Comparison of ENCODE assay signal across 11 cellular contexts in genomic region chr2:188294547-188294946, GRCh38. TPM values are rescaled to one million over a fixed set of nuclear protein-coding genes. Genes with fewer than 3 reads are reported as not detected.
DNase-seq lines count a peak whose midpoint lies in the region; ATAC-seq and TF ChIP-seq lines count a peak whose summit lies in the region.
"Had no signal": no experiment of that assay in that cellular context is flagged by ENCODE, and none has a peak within 500 bp of the region (broad histone marks: within the 10 kb centered on the region; RNA-seq: fewer than 3 reads in every experiment).

No MANE protein-coding gene starts in this region.

- peak overlapping the region; percentile 99 for H3K27ac Mint-ChIP-seq in mesothelial cell of epicardium
- H3K27ac Mint-ChIP-seq in activated CD4-positive, alpha-beta T cell treated with anti-CD3 and anti-CD28 coated beads, Interleukin-2, amount 10 ng/mL, durations not matched to agents 7 days and 5 days = no peak overlapping the region

- peaks cover 38% of the 10 kb centered on the region for H3K4me1 Mint-ChIP-seq in mesothelial cell of epicardium
- H3K4me1 Mint-ChIP-seq in activated CD4-positive, alpha-beta T cell treated with anti-CD3 and anti-CD28 coated beads, Interleukin-2, amount 10 ng/mL, durations not matched to agents 7 days and 5 days = peaks cover 12% of the 10 kb centered on the region
- H3K4me1 Mint-ChIP-seq in activated T-cell treated with anti-CD3 and anti-CD28 coated beads, Interleukin-2, amount 50 U/mL, for 4 hours (ENCODE audit: low read depth) = peaks cover 5% of the 10 kb centered on the region

- H3K36me3 ChIP-seq in SK-N-SH (replicated peaks in 1 of 2; ENCODE audit: control insufficient read depth in 1 of 2, insufficient read depth in 2 of 2, low read length in 1 of 2) = peaks cover 0 to 4% of the 10 kb centered on the region in 2 experiments
- H3K36me3 ChIP-seq in duodenal mucosa (ENCODE audit: control insufficient read depth in 1 of 2, insufficient read depth in 2 of 2, low read length in 2 of 2) = no peaks in the 10 kb centered on the region
- H3K36me3 ChIP-seq in upper lobe of right lung = no peaks in the 10 kb centered on the region

- H3K27ac ChIP-seq in SK-N-SH (ENCODE audit: low read depth in 2 of 2, low read length in 1 of 2) (peak overlapping the region; percentile 88 to 99), duodenal mucosa (ENCODE audit: low read depth, low read length) (peak overlapping the region; percentile 55), upper lobe of right lung (peak overlapping the region; percentile 89)

- H4K20me1 ChIP-seq in SK-N-SH (ENCODE audit: insufficient read depth) = no peaks in the 10 kb centered on the region

- H3K4me1 ChIP-seq in SK-N-SH (ENCODE audit: control insufficient read depth in 1 of 2, insufficient read depth in 2 of 2, low read depth in 1 of 2, low read length in 1 of 2) = peaks cover 4 to 5% of the 10 kb centered on the region in 2 experiments; a peak in 2 of 4 replicates
- H3K4me1 ChIP-seq in duodenal mucosa (ENCODE audit: control insufficient read depth in 1 of 2, insufficient read depth in 2 of 2, low read length in 2 of 2) = peaks cover 14 to 24% of the 10 kb centered on the region in 2 donors
- peaks cover 7% of the 10 kb centered on the region for H3K4me1 ChIP-seq in upper lobe of right lung

- no peaks in the 10 kb centered on the region for H3K27me3 Mint-ChIP-seq in mesothelial cell of epicardium (ENCODE audit: low read depth)
- H3K27me3 Mint-ChIP-seq in activated CD4-positive, alpha-beta T cell treated with anti-CD3 and anti-CD28 coated beads, Interleukin-2, amount 10 ng/mL, durations not matched to agents 7 days and 5 days = peaks cover 41% of the 10 kb centered on the region
- peaks cover 34% of the 10 kb centered on the region for H3K27me3 Mint-ChIP-seq in activated T-cell treated with anti-CD3 and anti-CD28 coated beads, Interleukin-2, amount 50 U/mL, for 4 hours (ENCODE audit: low read depth)

- H3K9me3 ChIP-seq in SK-N-SH = no peaks in the 10 kb centered on the region
- H3K9me3 ChIP-seq in duodenal mucosa (ENCODE audit: control insufficient read depth in 1 of 2, low read length in 2 of 2) = peaks cover 0 to 6% of the 10 kb centered on the region in 2 donors
- H3K9me3 ChIP-seq in upper lobe of right lung = no peaks in the 10 kb centered on the region

- intact Hi-C loops in upper lobe of right lung (cut with DNase I) = no loop called here

- H3K27me3 ChIP-seq in SK-N-SH (ENCODE audit: insufficient read depth) (no peaks in the 10 kb centered on the region), duodenal mucosa (ENCODE audit: control insufficient read depth in 1 of 2, insufficient read depth in 2 of 2, low read length in 2 of 2) (no peaks in the 10 kb centered on the region), upper lobe of right lung (no peaks in the 10 kb centered on the region)

- H3K36me3 Mint-ChIP-seq in mesothelial cell of epicardium = peaks cover 5% of the 10 kb centered on the region
- no peaks in the 10 kb centered on the region for H3K36me3 Mint-ChIP-seq in activated CD4-positive, alpha-beta T cell treated with anti-CD3 and anti-CD28 coated beads, Interleukin-2, amount 10 ng/mL, durations not matched to agents 7 days and 5 days (ENCODE audit: low read depth)
- no peaks in the 10 kb centered on the region for H3K36me3 Mint-ChIP-seq in activated T-cell treated with anti-CD3 and anti-CD28 coated beads, Interleukin-2, amount 50 U/mL, for 4 hours (ENCODE audit: insufficient read depth)

- peaks cover 29% of the 10 kb centered on the region for H3F3A ChIP-seq in SK-N-SH (replicated peaks; ENCODE audit: insufficient read depth)

- peak overlapping the region; percentile 90 for H3K4me2 ChIP-seq in SK-N-SH

- POLR2A ChIA-PET in SK-N-SH (lab: Yijun Ruan, JAX) = interaction anchor here (0.6 to 4.1 kb wide), 2 partner anchors 31 to 1286 kb away, joined by 4 to 27 read pairs; partner anchors contain the start of gene SLC40A1
- POLR2A ChIA-PET in activated CD4-positive, alpha-beta T cell treated with anti-CD3 and anti-CD28 coated beads, Interleukin-2, amount 10 ng/mL, durations not matched to agents 7 days and 5 days (lab: Charles Lee) = no interaction called here

- ATAC-seq in SK-N-SH treated with all-trans-retinoic acid at 6 μM for 48 hours = no peak
- ATAC-seq in upper lobe of right lung = no peak
- no peak for ATAC-seq in GM19324 (IDR thresholded peaks at IDR 0.05; ENCODE audit: low FRiP score, unreplicated experiment)
- ATAC-seq in activated T-cell treated with anti-CD3 and anti-CD28 coated beads, Interleukin-2, amount 50 U/mL, for 4 hours = no peak

- DNase-seq in SK-N-SH (no peak), mesothelial cell of epicardium (ENCODE audit: low spot score in 2 of 2, unreplicated experiment in 2 of 2) (no peak), upper lobe of right lung (no peak)
- no peak for DNase-seq in activated CD4-positive, alpha-beta T cell treated with anti-CD3 and anti-CD28 coated beads, Interleukin-2, amount 10 ng/mL, durations not matched to agents 7 days and 5 days
- DNase-seq in activated T-cell treated with anti-CD3 and anti-CD28 coated beads, Interleukin-2, amount 50 U/mL, for 4 hours = no peak
- DNase-seq: activated naive CD4-positive, alpha-beta T cell; hippocampal formation; T1000 had no signal

- no peaks in the 10 kb centered on the region for H3K9me2 ChIP-seq in SK-N-SH

- CTCF ChIA-PET in SK-N-SH (lab: Yijun Ruan, JAX) = interaction anchor here (0.6 to 4.9 kb wide), 14 partner anchors 14 to 795 kb away, joined by 3 to 36 read pairs (median 3); no protein-coding TSS in a partner anchor
- CTCF ChIA-PET in activated CD4-positive, alpha-beta T cell treated with anti-CD3 and anti-CD28 coated beads, Interleukin-2, amount 10 ng/mL, durations not matched to agents 7 days and 5 days (lab: Charles Lee) = no interaction called here

- H3K9ac ChIP-seq in SK-N-SH (peak overlapping the region; percentile 91), duodenal mucosa (ENCODE audit: low read depth in 1 of 2, low read length in 2 of 2) (peak overlapping the region; percentile 84 to 95)

- H3K4me3 Mint-ChIP-seq in mesothelial cell of epicardium = peak overlapping the region; percentile 98
- H3K4me3 Mint-ChIP-seq in activated CD4-positive, alpha-beta T cell treated with anti-CD3 and anti-CD28 coated beads, Interleukin-2, amount 10 ng/mL, durations not matched to agents 7 days and 5 days = no peak overlapping the region
- no peak overlapping the region for H3K4me3 Mint-ChIP-seq in activated T-cell treated with anti-CD3 and anti-CD28 coated beads, Interleukin-2, amount 50 U/mL, for 4 hours

- TF ChIP-seq RAD21 in SK-N-SH (IDR thresholded peaks at IDR 0.05; ENCODE audit: low read length) = no peak

- peaks cover 90% of the 10 kb centered on the region for H3K79me2 ChIP-seq in SK-N-SH (ENCODE audit: insufficient read depth)

- H2AFZ ChIP-seq in SK-N-SH (ENCODE audit: low read depth) = 0 out of 2 replicates have a peak overlapping the region, but pooled peaks have one; percentile 0

- TF ChIP-seq CTCF in SK-N-SH (IDR thresholded peaks at IDR 0.05) (no peak), mesothelial cell of epicardium (IDR thresholded peaks at IDR 0.05; ENCODE audit: unreplicated experiment) (no peak), upper lobe of right lung (IDR thresholded peaks at IDR 0.05) (no peak)

- peaks cover 10% of the 10 kb centered on the region for H3K9me3 Mint-ChIP-seq in mesothelial cell of epicardium
- H3K9me3 Mint-ChIP-seq in activated CD4-positive, alpha-beta T cell treated with anti-CD3 and anti-CD28 coated beads, Interleukin-2, amount 10 ng/mL, durations not matched to agents 7 days and 5 days = no peaks in the 10 kb centered on the region
- H3K9me3 Mint-ChIP-seq in activated T-cell treated with anti-CD3 and anti-CD28 coated beads, Interleukin-2, amount 50 U/mL, for 4 hours = no peaks in the 10 kb centered on the region

- H3K4me3 ChIP-seq in SK-N-SH (ENCODE audit: low read depth in 2 of 2, low read length in 1 of 2) (peak overlapping the region; percentile 88 to 97), duodenal mucosa (ENCODE audit: low read depth in 1 of 2, low read length in 2 of 2) (peak overlapping the region; percentile 68 to 91), upper lobe of right lung (peak overlapping the region; percentile 72)

- WGBS in SK-N-SH (ENCODE audit: low lambda C conversion rate) = 0% methylated on average over 1 of the region's 1 CpG

- TF ChIP-seq EP300 in SK-N-SH (IDR thresholded peaks at IDR 0.05; ENCODE audit: borderline replicate concordance in 1 of 2, low read depth in 1 of 2, low read length in 1 of 2) = no peak

TF ChIP-seq in SK-N-SH, 30 proteins besides CTCF, POLR2A, EP300 and RAD21:
- TF ChIP-seq NFIC (IDR thresholded peaks at IDR 0.05; ENCODE audit: borderline replicate concordance) (no peak), EZH2phosphoT487 (IDR thresholded peaks at IDR 0.05; ENCODE audit: borderline replicate concordance, low read depth) (no peak), FOXJ3 (CRISPR knock-in tag; IDR thresholded peaks at IDR 0.05) (no peak), GABPA (IDR thresholded peaks at IDR 0.05; ENCODE audit: low read depth) (no peak)

TF ChIP-seq in SK-N-SH treated with all-trans-retinoic acid at 6 μM for 48 hours, 23 proteins besides CTCF, POLR2A, EP300 and RAD21 (continues in another document):
- no peak for TF ChIP-seq GLIS3 (CRISPR knock-in tag; IDR thresholded peaks at IDR 0.05)
- TF ChIP-seq, protein P1, sequence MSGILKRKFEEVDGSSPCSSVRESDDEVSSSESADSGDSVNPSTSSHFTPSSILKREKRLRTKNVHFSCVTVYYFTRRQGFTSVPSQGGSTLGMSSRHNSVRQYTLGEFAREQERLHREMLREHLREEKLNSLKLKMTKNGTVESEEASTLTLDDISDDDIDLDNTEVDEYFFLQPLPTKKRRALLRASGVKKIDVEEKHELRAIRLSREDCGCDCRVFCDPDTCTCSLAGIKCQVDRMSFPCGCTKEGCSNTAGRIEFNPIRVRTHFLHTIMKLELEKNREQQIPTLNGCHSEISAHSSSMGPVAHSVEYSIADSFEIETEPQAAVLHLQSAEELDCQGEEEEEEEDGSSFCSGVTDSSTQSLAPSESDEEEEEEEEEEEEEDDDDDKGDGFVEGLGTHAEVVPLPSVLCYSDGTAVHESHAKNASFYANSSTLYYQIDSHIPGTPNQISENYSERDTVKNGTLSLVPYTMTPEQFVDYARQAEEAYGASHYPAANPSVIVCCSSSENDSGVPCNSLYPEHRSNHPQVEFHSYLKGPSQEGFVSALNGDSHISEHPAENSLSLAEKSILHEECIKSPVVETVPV (CRISPR knock-in tag; IDR thresholded peaks at IDR 0.05) = no peak
- TF ChIP-seq ISL1 (CRISPR knock-in tag; IDR thresholded peaks at IDR 0.05) = no peak

RNA-seq across cellular contexts. Expression of gene GULP1, which starts 2.9 kb away (rescaled TPM):
- 33.8 and 35.0 TPM in 2 replicates for polyA plus RNA-seq in SK-N-SH (2012; rRNA removed)
- 41.0 and 47.1 TPM in 2 replicates for polyA plus RNA-seq in SK-N-SH (2012; cell fraction: cytosol; rRNA removed)
- 29.7 and 32.6 TPM in 2 replicates for polyA plus RNA-seq in SK-N-SH (2012; cell fraction: nucleus; rRNA removed)
- total RNA-seq in mesothelial cell of epicardium (58.5 to 61.2 TPM (median 59.2 TPM) in 3 replicates), upper lobe of right lung (30.6 TPM)
- not detected for total RNA-seq in activated CD4-positive, alpha-beta T cell treated with anti-CD3 and anti-CD28 coated beads, Interleukin-2, amount 10 ng/mL, durations not matched to agents 7 days and 5 days
- under 1 TPM in 2 of 3 donors, not detected in 1; 0.43 to 0.61 TPM for total RNA-seq in activated T-cell treated with anti-CD3 and anti-CD28 coated beads, Interleukin-2, amount 50 U/mL, for 4 hours

Comparison
In these comparisons a context has a peak if more than half of its experiments do, and no peak if none do; other contexts are left out.
1. RNA of gene GULP1, which starts 2.9 kb away (total RNA-seq): 58.5 to 61.2 TPM in mesothelial cell of epicardium and 30.6 TPM in upper lobe of right lung (single experiment); 0.43 to 0.61 TPM in activated T-cell treated with anti-CD3 and anti-CD28 coated beads, Interleukin-2, amount 50 U/mL, for 4 hours and not detected in activated CD4-positive, alpha-beta T cell treated with anti-CD3 and anti-CD28 coated beads, Interleukin-2, amount 10 ng/mL, durations not matched to agents 7 days and 5 days; every median in the first group is over 10 times any median in the second.
2. Peak in every context shown above with its lines, with median percentiles within 50 percentile points of each other: H3K27ac ChIP-seq and H3K4me3 ChIP-seq.